Comparison of ENCODE assay signal across 1 cellular context in genomic region chr13:107121793-107122192, GRCh38.
TF ChIP-seq lines count a peak whose summit lies in the region.

No MANE protein-coding gene starts in this region.

TF ChIP-seq in HepG2, 621 proteins besides CTCF, POLR2A, EP300 and RAD21 (continued from another document):
- TF ChIP-seq BATF2 (CRISPR knock-in tag; IDR thresholded peaks at IDR 0.05) (no peak), RFXAP (CRISPR knock-in tag; IDR thresholded peaks at IDR 0.05; ENCODE audit: borderline replicate concordance) (no peak), ZNF790 (CRISPR knock-in tag; IDR thresholded peaks at IDR 0.05; ENCODE audit: borderline replicate concordance) (no peak)
